ENCODE assay signal across 8 cellular contexts in the genomic region with DNA sequence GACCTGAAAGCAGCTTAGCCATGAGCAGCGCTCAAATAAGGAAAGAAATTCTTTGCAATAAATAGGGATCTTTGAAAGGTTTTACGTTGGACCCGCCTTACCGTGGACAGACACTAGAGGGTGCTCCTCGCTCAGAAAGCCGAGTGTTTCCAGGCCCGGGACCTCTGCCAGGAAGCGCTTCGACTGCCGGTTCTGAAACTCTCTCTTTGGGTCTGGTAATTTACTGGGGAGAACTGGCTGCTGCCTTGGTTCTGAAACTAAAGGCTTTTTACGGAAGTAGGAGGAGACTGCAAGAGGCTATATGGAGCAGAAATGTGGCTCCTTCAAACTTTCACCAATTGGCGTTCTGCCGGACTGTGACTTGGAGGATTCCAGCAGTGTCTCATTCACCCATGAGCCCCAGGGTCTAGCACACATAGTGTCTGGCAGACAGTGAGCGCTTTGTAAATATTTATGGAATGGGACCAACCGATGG. TPM values are rescaled to one million over a fixed set of nuclear protein-coding genes. Genes with fewer than 3 reads are reported as not detected.
DNase-seq lines count a peak whose midpoint lies in the region; ATAC-seq and TF ChIP-seq lines count a peak whose summit lies in the region.

No MANE protein-coding gene starts in this region.

- WGBS in liver: 3% methylated on average over 15 of the region's 15 CpGs

- peak; percentile 89 for TF ChIP-seq CTCF in liver (IDR thresholded peaks at IDR 0.05; ENCODE audit: low read depth, low read length, missing input control)

- H3K27me3 Mint-ChIP-seq in activated CD4-positive, alpha-beta T cell treated with anti-CD3 and anti-CD28 coated beads, Interleukin-2, amount 10 ng/mL, durations not matched to agents 24 days and 14 days: peaks cover 53% of the 10 kb centered on the region

- H3K27ac Mint-ChIP-seq in activated CD4-positive, alpha-beta T cell treated with anti-CD3 and anti-CD28 coated beads, Interleukin-2, amount 10 ng/mL, durations not matched to agents 24 days and 14 days: no peak overlapping the region

- peak; percentile 90 for TF ChIP-seq RAD21 in liver (IDR thresholded peaks at IDR 0.05)

- no peaks in the 10 kb centered on the region for H3K36me3 ChIP-seq in liver (ENCODE audit: control insufficient read depth in 4 of 4, insufficient read depth in 3 of 4, low read depth in 1 of 4, low read length in 3 of 4)

- intact Hi-C loops in activated CD4-positive, alpha-beta T cell treated with anti-CD3 and anti-CD28 coated beads, Interleukin-2, amount 10 ng/mL, durations not matched to agents 24 days and 14 days (cut with micrococcal nuclease): loop anchor here (2.0 kb wide), 1 partner anchor 365 kb away; no protein-coding TSS in a partner anchor

- H3K4me3 ChIP-seq in liver (ENCODE audit: low read depth in 1 of 3, low read length in 3 of 3): peak overlapping the region in 1 of 3 donors; percentile 24

- H3K9ac ChIP-seq in liver (ENCODE audit: low read depth in 1 of 2, low read length in 2 of 2): no peak overlapping the region

- no peak overlapping the region for H3K27ac ChIP-seq in liver (ENCODE audit: low read depth in 1 of 2, low read length in 2 of 2)

- peaks cover 4% of the 10 kb centered on the region for H3K4me1 Mint-ChIP-seq in activated CD4-positive, alpha-beta T cell treated with anti-CD3 and anti-CD28 coated beads, Interleukin-2, amount 10 ng/mL, durations not matched to agents 24 days and 14 days

- ATAC-seq in HG03280 (IDR thresholded peaks at IDR 0.05; ENCODE audit: unreplicated experiment): no peak

- no peaks in the 10 kb centered on the region for H3K9me3 Mint-ChIP-seq in activated CD4-positive, alpha-beta T cell treated with anti-CD3 and anti-CD28 coated beads, Interleukin-2, amount 10 ng/mL, durations not matched to agents 24 days and 14 days

- peaks cover 0 to 6% (median 0%) of the 10 kb centered on the region in 4 donors for H3K4me1 ChIP-seq in liver (ENCODE audit: control insufficient read depth in 4 of 4, insufficient read depth in 4 of 4, low read length in 3 of 4)

- DNase-seq in SIG-M5 treated with dmso at 0.1 percent for 504 hours (lab: John Stamatoyannopoulos, UW; ENCODE audit: unreplicated experiment): peak; percentile 61
- no peak for DNase-seq in SIG-M5 (lab: John Stamatoyannopoulos, UW)
- peak; percentile 83 for DNase-seq in NCI-H2227 (lab: John Stamatoyannopoulos, UW; ENCODE audit: unreplicated experiment)
- DNase-seq in activated CD4-positive, alpha-beta T cell treated with anti-CD3 and anti-CD28 coated beads, Interleukin-2, amount 10 ng/mL, durations not matched to agents 24 days and 14 days: peak; percentile 90
- peak; percentile 74 for DNase-seq in dedifferentiated amniotic fluid mesenchymal stem cell (ENCODE audit: extremely low spot score)
- peak; percentile 78 to 79 for DNase-seq in stimulated activated CD4-positive, alpha-beta T cell treated with anti-CD3 and anti-CD28 coated beads, Interleukin-2, amount 100 ng/mL, for 24 hours

- peaks cover 0 to 2% (median 0%) of the 10 kb centered on the region in 4 donors for H3K27me3 ChIP-seq in liver (ENCODE audit: control insufficient read depth in 4 of 4, insufficient read depth in 4 of 4, low read length in 3 of 4)

- H3K4me3 Mint-ChIP-seq in activated CD4-positive, alpha-beta T cell treated with anti-CD3 and anti-CD28 coated beads, Interleukin-2, amount 10 ng/mL, durations not matched to agents 24 days and 14 days: peak overlapping the region; percentile 47

- H3K9me3 ChIP-seq in liver (ENCODE audit: control insufficient read depth in 4 of 4, low read length in 3 of 4): no peaks in the 10 kb centered on the region

- H3K36me3 Mint-ChIP-seq in activated CD4-positive, alpha-beta T cell treated with anti-CD3 and anti-CD28 coated beads, Interleukin-2, amount 10 ng/mL, durations not matched to agents 24 days and 14 days (ENCODE audit: low read depth): no peaks in the 10 kb centered on the region

TF ChIP-seq in liver, 16 proteins besides CTCF, POLR2A, EP300 and RAD21:
- no peak for TF ChIP-seq FOXA1 (IDR thresholded peaks at IDR 0.05)
- no peak for TF ChIP-seq EGR1 (IDR thresholded peaks at IDR 0.05; ENCODE audit: low read depth in 2 of 2)
- TF ChIP-seq, protein P1, sequence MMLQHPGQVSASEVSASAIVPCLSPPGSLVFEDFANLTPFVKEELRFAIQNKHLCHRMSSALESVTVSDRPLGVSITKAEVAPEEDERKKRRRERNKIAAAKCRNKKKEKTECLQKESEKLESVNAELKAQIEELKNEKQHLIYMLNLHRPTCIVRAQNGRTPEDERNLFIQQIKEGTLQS (IDR thresholded peaks at IDR 0.05): no peak
TF ChIP-seq in liver: peak in this region for 0.

RNA-seq across cellular contexts. Expression of a gene that starts 45.6 kb away (rescaled TPM):
- total RNA-seq in activated CD4-positive, alpha-beta T cell treated with anti-CD3 and anti-CD28 coated beads, Interleukin-2, amount 10 ng/mL, durations not matched to agents 24 days and 14 days: 0.21 and 0.30 TPM in 2 replicates
- not detected for total RNA-seq in liver
- not detected for polyA plus RNA-seq in liver

RNA-seq across cellular contexts. Expression of a gene that starts 50.6 kb away (rescaled TPM):
- not detected in 2 replicates for total RNA-seq in activated CD4-positive, alpha-beta T cell treated with anti-CD3 and anti-CD28 coated beads, Interleukin-2, amount 10 ng/mL, durations not matched to agents 24 days and 14 days
- total RNA-seq in liver: not detected
- not detected for polyA plus RNA-seq in liver

RNA-seq across cellular contexts. Expression of a gene that starts 51.3 kb away (rescaled TPM):
- total RNA-seq in activated CD4-positive, alpha-beta T cell treated with anti-CD3 and anti-CD28 coated beads, Interleukin-2, amount 10 ng/mL, durations not matched to agents 24 days and 14 days: not detected in 2 replicates
- not detected for total RNA-seq in liver
- not detected for polyA plus RNA-seq in liver

RNA-seq across cellular contexts. Expression of a gene that starts 56.6 kb away (rescaled TPM):
- not detected in 2 replicates for total RNA-seq in activated CD4-positive, alpha-beta T cell treated with anti-CD3 and anti-CD28 coated beads, Interleukin-2, amount 10 ng/mL, durations not matched to agents 24 days and 14 days
- not detected for total RNA-seq in liver
- polyA plus RNA-seq in liver: not detected

RNA-seq across cellular contexts. Expression of a gene that starts 56.8 kb away (rescaled TPM):
- not detected in 2 replicates for total RNA-seq in activated CD4-positive, alpha-beta T cell treated with anti-CD3 and anti-CD28 coated beads, Interleukin-2, amount 10 ng/mL, durations not matched to agents 24 days and 14 days
- total RNA-seq in liver: not detected
- polyA plus RNA-seq in liver: not detected
